Comparison of ENCODE assay signal across 9 cellular contexts in the genomic region with DNA sequence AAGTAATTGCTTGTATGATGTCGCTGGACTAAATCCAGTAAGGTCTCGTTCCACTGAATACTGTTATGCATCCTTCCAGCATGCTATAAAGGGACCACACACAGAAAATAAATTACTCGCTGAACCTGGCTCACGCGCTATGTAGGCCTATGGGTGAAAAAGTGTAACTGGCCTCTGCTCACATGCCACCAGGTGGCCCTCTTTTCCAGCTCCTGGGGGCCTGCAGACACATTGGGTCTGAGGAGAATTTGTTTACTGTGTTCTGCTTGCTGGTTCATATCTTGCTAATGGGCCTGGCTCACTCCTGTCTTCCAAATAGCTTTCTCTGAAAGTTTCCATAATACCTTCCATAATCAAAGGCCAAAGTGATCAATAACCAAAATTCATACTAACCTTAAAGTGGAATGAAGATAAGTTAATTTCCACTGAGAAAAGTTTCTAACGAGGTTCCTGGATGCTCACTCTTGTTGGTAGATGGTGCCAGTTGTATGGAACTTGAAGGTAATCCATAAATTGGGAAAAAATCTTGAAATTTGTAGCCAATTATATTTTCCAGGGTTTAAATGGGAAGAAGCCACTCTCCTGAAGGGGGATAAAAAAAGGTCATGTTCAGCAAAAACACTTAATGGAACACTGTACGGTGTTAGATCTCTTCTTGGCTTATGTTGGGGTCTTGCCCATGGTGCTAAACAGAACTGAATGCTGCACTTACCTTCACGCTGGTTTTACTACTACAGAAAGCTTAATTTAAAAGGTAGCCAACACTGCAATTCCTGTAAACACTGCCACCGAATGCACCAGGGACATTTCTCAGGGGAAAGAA. TPM values are rescaled to one million over a fixed set of nuclear protein-coding genes. Genes with fewer than 3 reads are reported as not detected.
DNase-seq lines count a peak whose midpoint lies in the region; ATAC-seq and TF ChIP-seq lines count a peak whose summit lies in the region.
"Had no signal": no experiment of that assay in that cellular context is flagged by ENCODE, and none has a peak within 500 bp of the region (broad histone marks: within the 10 kb centered on the region; RNA-seq: fewer than 3 reads in every experiment).

No MANE protein-coding gene starts in this region.

- no peaks in the 10 kb centered on the region for H3K4me1 ChIP-seq in DND-41 (ENCODE audit: insufficient read depth, low read length)
- no peaks in the 10 kb centered on the region for H3K4me1 ChIP-seq in KMS-11 (ENCODE audit: low read depth, poor library complexity, severe bottlenecking)
- H3K4me1 ChIP-seq in upper lobe of right lung = no peaks in the 10 kb centered on the region

- H3K79me2 ChIP-seq in DND-41 (ENCODE audit: insufficient read depth, low read length) (no peaks in the 10 kb centered on the region), KMS-11 (ENCODE audit: insufficient read depth, low read depth) (no peaks in the 10 kb centered on the region)

- TF ChIP-seq CTCF in DND-41 (IDR thresholded peaks at IDR 0.05; ENCODE audit: borderline replicate concordance, extremely low read depth, low read length, poor library complexity, severe bottlenecking) (peak; percentile 63), KMS-11 (conservative IDR thresholded peaks at IDR 0.05; ENCODE audit: low read depth, low read length) (0 out of 2 replicates have a peak, but pooled peaks have one; percentile 26), upper lobe of right lung (IDR thresholded peaks at IDR 0.05) (no peak), brain microvascular endothelial cell (IDR thresholded peaks at IDR 0.05; ENCODE audit: low read depth, low read length, missing control alignments) (no peak)

- H3K27me3 ChIP-seq in DND-41 (ENCODE audit: insufficient read depth, low read length, poor library complexity) = peaks cover 16% of the 10 kb centered on the region
- H3K27me3 ChIP-seq in KMS-11 (ENCODE audit: insufficient read depth, low read depth) = no peaks in the 10 kb centered on the region
- no peaks in the 10 kb centered on the region for H3K27me3 ChIP-seq in upper lobe of right lung
- no peaks in the 10 kb centered on the region for H3K27me3 ChIP-seq in brain microvascular endothelial cell (replicated peaks)

- in situ Hi-C loops in brain microvascular endothelial cell (cut with HindIII; ENCODE audit: low pct_ligation_motif_present, low sequenced_read_pairs) = no loop called here

- H3K4me2 ChIP-seq in DND-41 (ENCODE audit: insufficient read depth, low read length) (no peak overlapping the region), KMS-11 (no peak overlapping the region)

- no peaks in the 10 kb centered on the region for H3K36me3 Mint-ChIP-seq in activated T-cell treated with anti-CD3 and anti-CD28 coated beads, Interleukin-2, amount 50 U/mL, for 24 hours (ENCODE audit: low read depth)
- H3K36me3 Mint-ChIP-seq: brain had no signal

- intact Hi-C loops in upper lobe of right lung (cut with DNase I) = no loop called here

- H3K27me3 Mint-ChIP-seq in activated T-cell treated with anti-CD3 and anti-CD28 coated beads, Interleukin-2, amount 50 U/mL, for 24 hours = peaks cover 10% of the 10 kb centered on the region
- H3K27me3 Mint-ChIP-seq: brain had no signal

- no peak overlapping the region for H3K4me3 Mint-ChIP-seq in activated T-cell treated with anti-CD3 and anti-CD28 coated beads, Interleukin-2, amount 50 U/mL, for 24 hours
- H3K4me3 Mint-ChIP-seq: brain had no signal

- H3K9me3 Mint-ChIP-seq in activated T-cell treated with anti-CD3 and anti-CD28 coated beads, Interleukin-2, amount 50 U/mL, for 24 hours = no peaks in the 10 kb centered on the region
- H3K9me3 Mint-ChIP-seq: brain had no signal

- H3K9ac ChIP-seq in DND-41 (ENCODE audit: low read depth, low read length) (no peak overlapping the region), KMS-11 (no peak overlapping the region)

- no peak overlapping the region for H3K27ac Mint-ChIP-seq in activated T-cell treated with anti-CD3 and anti-CD28 coated beads, Interleukin-2, amount 50 U/mL, for 24 hours
- H3K27ac Mint-ChIP-seq: brain had no signal

- H4K20me1 ChIP-seq in DND-41 (ENCODE audit: insufficient read depth, low read length) (no peaks in the 10 kb centered on the region), KMS-11 (ENCODE audit: insufficient read depth) (no peaks in the 10 kb centered on the region)

- no peaks in the 10 kb centered on the region for H3K4me1 Mint-ChIP-seq in activated T-cell treated with anti-CD3 and anti-CD28 coated beads, Interleukin-2, amount 50 U/mL, for 24 hours (ENCODE audit: low read depth)
- H3K4me1 Mint-ChIP-seq: brain had no signal

- no peak overlapping the region for H2AFZ ChIP-seq in DND-41 (ENCODE audit: low read depth, low read length)
- no peak overlapping the region for H2AFZ ChIP-seq in KMS-11 (ENCODE audit: low read depth)

- H3K27ac ChIP-seq in DND-41 (ENCODE audit: low read length) (no peak overlapping the region), KMS-11 (no peak overlapping the region), upper lobe of right lung (no peak overlapping the region), brain microvascular endothelial cell (no peak overlapping the region)

- H3K9me3 ChIP-seq in DND-41 (ENCODE audit: insufficient read depth, low read length, severe bottlenecking) = no peaks in the 10 kb centered on the region
- H3K9me3 ChIP-seq in upper lobe of right lung = no peaks in the 10 kb centered on the region

- no peaks in the 10 kb centered on the region for H3K36me3 ChIP-seq in DND-41 (ENCODE audit: insufficient read depth, low read length)
- H3K36me3 ChIP-seq in KMS-11 (ENCODE audit: insufficient read depth) = no peaks in the 10 kb centered on the region
- no peaks in the 10 kb centered on the region for H3K36me3 ChIP-seq in upper lobe of right lung
- no peaks in the 10 kb centered on the region for H3K36me3 ChIP-seq in brain microvascular endothelial cell (replicated peaks)

- H3K4me3 ChIP-seq in DND-41 (ENCODE audit: low read depth in 1 of 2, low read length in 2 of 2) = no peak overlapping the region
- H3K4me3 ChIP-seq in KMS-11 (IDR thresholded peaks at IDR 0.05; ENCODE audit: insufficient read depth, low read depth, low read length) = no peak overlapping the region
- H3K4me3 ChIP-seq in upper lobe of right lung = no peak overlapping the region
- H3K4me3 ChIP-seq in brain microvascular endothelial cell (ENCODE audit: low read depth, low read length) = no peak overlapping the region

- DNase-seq in DND-41 = peak; percentile 23
- peak; percentile 41 for DNase-seq in activated T-cell treated with anti-CD3 and anti-CD28 coated beads, Interleukin-2, amount 50 U/mL, for 24 hours
- peak; percentile 30 to 43 for DNase-seq in stimulated activated CD4-positive, alpha-beta T cell treated with anti-CD3 and anti-CD28 coated beads, Interleukin-2, amount 100 ng/mL, for 24 hours
- DNase-seq in upper lobe of right lung = no peak
- DNase-seq in HuH-7 (ENCODE audit: low spot score) = no peak
- DNase-seq in brain microvascular endothelial cell = no peak

- ATAC-seq in DND-41 (ENCODE audit: insufficient read depth, low read depth) (peak; percentile 79), GM21381 (IDR thresholded peaks at IDR 0.05; ENCODE audit: unreplicated experiment) (peak; percentile 76), upper lobe of right lung (no peak)

RNA-seq across cellular contexts. Expression of a gene that starts 27.0 kb away (rescaled TPM):
- total RNA-seq in upper lobe of right lung = not detected

Comparison
In these comparisons a context has a peak if more than half of its experiments do, and no peak if none do; other contexts are left out.
1. DNase-seq: peak in DND-41 (single experiment), activated T-cell treated with anti-CD3 and anti-CD28 coated beads, Interleukin-2, amount 50 U/mL, for 24 hours (single experiment) and stimulated activated CD4-positive, alpha-beta T cell treated with anti-CD3 and anti-CD28 coated beads, Interleukin-2, amount 100 ng/mL, for 24 hours (2 of 2); none in upper lobe of right lung (single experiment), HuH-7 (single experiment) and brain microvascular endothelial cell (single experiment).
2. CTCF ChIP-seq: peak in DND-41 (single experiment) and KMS-11 (single experiment); none in upper lobe of right lung (single experiment) and brain microvascular endothelial cell (single experiment).